17 cellular contexts compared by ENCODE assay signal in genomic region chr1:233215135-233215722, GRCh38.
A peak's percentile ranks its signal among the peaks of the same experiment; 100 is the strongest.
DNase-seq lines count a peak whose midpoint lies in the region; FAIRE-seq and TF ChIP-seq lines count a peak whose summit lies in the region.
"Had no signal": no experiment of that assay in that cellular context is flagged by ENCODE, and none has a peak within 500 bp of the region (broad histone marks: within the 10 kb centered on the region; RNA-seq: fewer than 3 reads in every experiment).

No MANE protein-coding gene starts in this region.

- 76 to 88% methylated on average over 3 of the region's 3 CpGs for WGBS in sigmoid colon, 2 donors

- H3K36me3 ChIP-seq in sigmoid colon: no peaks in the 10 kb centered on the region

- no peaks in the 10 kb centered on the region for H3K4me1 ChIP-seq in sigmoid colon
- H3K4me1 ChIP-seq: A549, Caco-2 had no signal

- H3K27me3 Mint-ChIP-seq in activated CD4-positive, alpha-beta T cell treated with anti-CD3 and anti-CD28 coated beads, Interleukin-2, amount 10 ng/mL, durations not matched to agents 24 days and 14 days: no peaks in the 10 kb centered on the region
- H3K27me3 Mint-ChIP-seq in brain: peaks cover 3% of the 10 kb centered on the region
- H3K27me3 Mint-ChIP-seq: CD4-positive, alpha-beta T cell had no signal

- no peak overlapping the region for H3K27ac Mint-ChIP-seq in activated CD4-positive, alpha-beta T cell treated with anti-CD3 and anti-CD28 coated beads, Interleukin-2, amount 10 ng/mL, durations not matched to agents 24 days and 14 days
- peak overlapping the region in 4 of 5 experiments; percentile 49 to 82 (median 72) for H3K27ac Mint-ChIP-seq in brain
- H3K27ac Mint-ChIP-seq: CD4-positive, alpha-beta T cell had no signal

- H3K4me3 Mint-ChIP-seq in activated CD4-positive, alpha-beta T cell treated with anti-CD3 and anti-CD28 coated beads, Interleukin-2, amount 10 ng/mL, durations not matched to agents 24 days and 14 days: no peak overlapping the region
- peak overlapping the region in 2 of 5 experiments; percentile 29 to 37 for H3K4me3 Mint-ChIP-seq in brain
- H3K4me3 Mint-ChIP-seq: CD4-positive, alpha-beta T cell; H9 had no signal

- H3K9me3 Mint-ChIP-seq in activated CD4-positive, alpha-beta T cell treated with anti-CD3 and anti-CD28 coated beads, Interleukin-2, amount 10 ng/mL, durations not matched to agents 24 days and 14 days: no peaks in the 10 kb centered on the region
- peaks cover 0 to 11% (median 9%) of the 10 kb centered on the region in 5 experiments for H3K9me3 Mint-ChIP-seq in brain
- H3K9me3 Mint-ChIP-seq: CD4-positive, alpha-beta T cell had no signal

- peaks cover 23% of the 10 kb centered on the region for H3K36me3 Mint-ChIP-seq in activated CD4-positive, alpha-beta T cell treated with anti-CD3 and anti-CD28 coated beads, Interleukin-2, amount 10 ng/mL, durations not matched to agents 24 days and 14 days (ENCODE audit: low read depth)
- peaks cover 13% of the 10 kb centered on the region for H3K36me3 Mint-ChIP-seq in brain

- no peaks in the 10 kb centered on the region for H3K9me3 ChIP-seq in sigmoid colon
- H3K9me3 ChIP-seq: Caco-2 had no signal

- TF ChIP-seq EP300 in sigmoid colon (IDR thresholded peaks at IDR 0.05): no peak

- intact Hi-C loops in activated CD4-positive, alpha-beta T cell treated with anti-CD3 and anti-CD28 coated beads, Interleukin-2, amount 10 ng/mL, durations not matched to agents 24 days and 14 days (cut with micrococcal nuclease): no loop called here
- intact Hi-C loops in sigmoid colon (cut with DNase I): no loop called here

- no peak for FAIRE-seq in H54 (lab: Jason Lieb, UNC)
- FAIRE-seq: A549 had no signal

- H3K4me3 ChIP-seq in LNCaP clone FGC (ENCODE audit: low read depth, low read length) (no peak overlapping the region), sigmoid colon (no peak overlapping the region)
- H3K4me3 ChIP-seq: A549 had no signal

- no peaks in the 10 kb centered on the region for H3K4me1 Mint-ChIP-seq in activated CD4-positive, alpha-beta T cell treated with anti-CD3 and anti-CD28 coated beads, Interleukin-2, amount 10 ng/mL, durations not matched to agents 24 days and 14 days
- H3K4me1 Mint-ChIP-seq in brain: peaks cover 18% of the 10 kb centered on the region

- H3K27ac ChIP-seq in sigmoid colon: no peak overlapping the region
- H3K27ac ChIP-seq: 22Rv1, A549, C4-2B had no signal

- H3K27me3 ChIP-seq in sigmoid colon: no peaks in the 10 kb centered on the region

- TF ChIP-seq CTCF in LNCaP clone FGC (IDR thresholded peaks at IDR 0.05; ENCODE audit: control insufficient read depth, extremely low read depth, insufficient read depth): no peak
- TF ChIP-seq CTCF in brain (conservative IDR thresholded peaks at IDR 0.05): no peak
- TF ChIP-seq CTCF in sigmoid colon (IDR thresholded peaks at IDR 0.05): no peak

- peak; percentile 28 for DNase-seq in activated CD4-positive, alpha-beta T cell treated with anti-CD3 and anti-CD28 coated beads, Interleukin-2, amount 10 ng/mL, durations not matched to agents 24 days and 14 days
- no peak for DNase-seq in activated CD4-positive, alpha-beta T cell treated with anti-CD3 and anti-CD28 coated beads, Interleukin-2, amount 50 U/mL, for 48 hours
- DNase-seq in LNCaP clone FGC (ENCODE audit: low read depth) (peak; percentile 15), H54 (ENCODE audit: insufficient read length, low spot score) (no peak), sigmoid colon (no peak)
- no peak for DNase-seq in activated CD4-positive, CD25-positive, alpha-beta regulatory T cell treated with anti-CD3 and anti-CD28 coated beads, Interleukin-2, amount 50 U/mL, for 72 hours
- DNase-seq: AML-193; Caco-2; CD4-positive, alpha-beta T cell; DMS79 treated with DMSO at 0.1 percent for 48 hours; GF-D8; GOT3; H9 had no signal

- no peak for TF ChIP-seq POLR2A in H54 (IDR thresholded peaks at IDR 0.05; ENCODE audit: low read depth, low read length)
- TF ChIP-seq POLR2A in sigmoid colon (IDR thresholded peaks at IDR 0.05): no peak

Comparison
In these comparisons a context has a peak if more than half of its experiments do, and no peak if none do; other contexts are left out.
1. DNase-seq: peak in activated CD4-positive, alpha-beta T cell treated with anti-CD3 and anti-CD28 coated beads, Interleukin-2, amount 10 ng/mL, durations not matched to agents 24 days and 14 days (single experiment) and LNCaP clone FGC (single experiment); none in activated CD4-positive, alpha-beta T cell treated with anti-CD3 and anti-CD28 coated beads, Interleukin-2, amount 50 U/mL, for 48 hours (0 of 2), activated CD4-positive, CD25-positive, alpha-beta regulatory T cell treated with anti-CD3 and anti-CD28 coated beads, Interleukin-2, amount 50 U/mL, for 72 hours (single experiment), H54 (single experiment) and sigmoid colon (single experiment).